In the genomic region with DNA sequence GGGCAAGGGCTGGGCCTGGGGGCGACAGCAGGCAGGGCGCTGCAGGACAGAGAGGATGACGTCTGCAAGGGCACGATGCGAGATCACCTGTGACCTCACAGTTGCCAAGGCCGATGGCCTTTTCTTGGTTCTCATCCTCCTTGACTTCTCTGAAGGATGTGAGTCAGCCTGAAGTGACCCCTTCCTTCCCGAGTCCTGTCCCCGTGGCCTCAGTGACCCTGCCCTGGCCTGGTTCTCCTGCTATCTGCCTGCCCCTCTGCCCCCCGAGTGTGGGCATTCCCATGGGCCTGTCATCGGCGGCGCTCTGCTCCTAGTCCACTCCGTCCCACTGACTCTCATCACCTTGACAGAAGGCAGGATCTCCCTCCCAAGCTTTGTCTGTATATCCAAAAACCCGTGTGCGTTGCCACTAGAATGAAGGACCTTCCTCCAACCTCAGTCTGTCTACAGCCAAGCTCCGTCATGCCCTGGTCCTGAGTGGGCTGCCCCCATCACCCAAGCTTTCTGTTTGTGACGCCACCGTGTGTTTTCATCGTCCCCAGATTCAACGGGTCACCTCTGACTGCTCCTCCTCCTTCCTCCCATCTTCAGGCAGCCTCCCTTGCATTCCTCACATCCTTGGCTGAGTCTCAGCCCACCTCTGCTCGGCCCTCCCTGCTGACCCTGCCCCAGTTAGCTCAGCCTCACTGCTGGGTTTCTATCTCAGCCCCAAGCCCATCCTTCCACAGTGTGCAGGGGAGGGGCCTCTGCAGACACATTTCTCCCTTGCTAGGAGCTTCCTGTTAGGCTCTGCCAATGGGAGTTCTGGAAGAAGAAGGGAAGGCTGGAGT, we compare ENCODE assay signal across 23 cellular contexts. TPM values are rescaled to one million over a fixed set of nuclear protein-coding genes. Genes with fewer than 3 reads are reported as not detected.
DNase-seq lines count a peak whose midpoint lies in the region; ATAC-seq and TF ChIP-seq lines count a peak whose summit lies in the region.
"Had no signal": no experiment of that assay in that cellular context is flagged by ENCODE, and none has a peak within 500 bp of the region (broad histone marks: within the 10 kb centered on the region; RNA-seq: fewer than 3 reads in every experiment).

No MANE protein-coding gene starts in this region.

- peak overlapping the region; percentile 32; the same call in 1 of the 2 replicates for H3K4me3 ChIP-seq in BLaER1
- no peak overlapping the region for H3K4me3 ChIP-seq in fibroblast of pulmonary artery (replicated peaks; ENCODE audit: low read depth, low read length)
- H3K4me3 ChIP-seq in neural progenitor cell: no peak overlapping the region
- H3K4me3 ChIP-seq: left ventricle myocardium inferior, pancreas had no signal

- TF ChIP-seq CTCF in H9 (conservative IDR thresholded peaks at IDR 0.05): no peak
- TF ChIP-seq CTCF in fibroblast of pulmonary artery (IDR thresholded peaks at IDR 0.05; ENCODE audit: low read length, missing control alignments): no peak
- no peak for TF ChIP-seq CTCF in neural progenitor cell (IDR thresholded peaks at IDR 0.05)
- TF ChIP-seq CTCF in GM20000 (IDR thresholded peaks at IDR 0.05; ENCODE audit: extremely low read depth, missing control alignments): no peak

- H2BK120ac ChIP-seq in H9 (ENCODE audit: low read depth, low read length, poor library complexity, severe bottlenecking): no peak overlapping the region

- H4K5ac ChIP-seq in H9 (ENCODE audit: insufficient read length, low read depth, low read length): no peak overlapping the region

- no peaks in the 10 kb centered on the region for H3K79me2 ChIP-seq in H9 (ENCODE audit: insufficient read depth, low read length)
- no peaks in the 10 kb centered on the region for H3K79me2 ChIP-seq in neural progenitor cell (ENCODE audit: low read depth)

- peak overlapping the region; percentile 45; the same call in 1 of the 2 replicates for H3K9ac ChIP-seq in BLaER1
- H3K9ac ChIP-seq in H9 (ENCODE audit: extremely low read depth, insufficient read length, low read length): no peak overlapping the region
- H3K9ac ChIP-seq in neural progenitor cell: no peak overlapping the region

- no peak overlapping the region for H4K91ac ChIP-seq in H9 (ENCODE audit: insufficient read length, low read depth, low read length)

- no peak overlapping the region for H3K56ac ChIP-seq in H9 (ENCODE audit: insufficient read length, low read depth, low read length)

- H3K4me2 ChIP-seq in BLaER1 (peak overlapping the region; percentile 94), H9 (ENCODE audit: insufficient read depth, insufficient read length, low read length) (no peak overlapping the region), neural progenitor cell (no peak overlapping the region)

- H3K27ac ChIP-seq in BLaER1: peak overlapping the region; percentile 67
- H3K27ac ChIP-seq in H9 (ENCODE audit: insufficient read length, low read depth, low read length): no peak overlapping the region
- no peak overlapping the region for H3K27ac ChIP-seq in neural progenitor cell
- H3K27ac ChIP-seq: left ventricle myocardium inferior, pancreas had no signal

- no peak overlapping the region for H2BK5ac ChIP-seq in H9 (ENCODE audit: insufficient read length, low read length)

- no peak overlapping the region for H3K14ac ChIP-seq in H9 (ENCODE audit: insufficient read depth, low read length)

- H3K79me1 ChIP-seq in H9 (ENCODE audit: insufficient read depth, low read depth, low read length, poor library complexity, severe bottlenecking): no peaks in the 10 kb centered on the region

- DNase-seq in H9: peak; percentile 66
- peak; percentile 13 for DNase-seq in fibroblast of pulmonary artery (ENCODE audit: low read depth)
- DNase-seq in neural progenitor cell (ENCODE audit: low spot score): peak; percentile 54
- DNase-seq in naive thymus-derived CD8-positive, alpha-beta T cell: no peak
- no peak for DNase-seq in GM20000 (ENCODE audit: low spot score)
- no peak for DNase-seq in GOT3 (lab: John Stamatoyannopoulos, UW)
- DNase-seq: CD8-positive, alpha-beta memory T cell; DND-41; left ventricle myocardium inferior; NCI-H1092 treated with DMSO at 0.1 percent for 48 hours; NCI-H2081 treated with DMSO at 0.1 percent for 48 hours; NCI-H510A; pancreas; stimulated activated CD4-positive, alpha-beta T cell treated with anti-CD3 and anti-CD28 coated beads, Interleukin-1b, Interleukin-23, amount 100 ng/mL, for 48 hours; stimulated activated naive CD4-positive, alpha-beta T cell had no signal

- H3K4me1 ChIP-seq in BLaER1 (peaks cover 92% of the 10 kb centered on the region), H9 (ENCODE audit: insufficient read depth, low read length) (no peaks in the 10 kb centered on the region), neural progenitor cell (peaks cover 6% of the 10 kb centered on the region)

- WGBS in H9 (ENCODE audit: extremely low coverage, insufficient read length, low lambda C conversion rate): no CpG with 5 or more reads among the region's 21 CpGs

- no peak overlapping the region for H3K23ac ChIP-seq in H9 (ENCODE audit: insufficient read length, low read depth, low read length)

- H3K27me3 Mint-ChIP-seq in H9 (ENCODE audit: low read depth) (no peaks in the 10 kb centered on the region), neural progenitor cell (ENCODE audit: insufficient read depth, low read depth) (peaks cover 4% of the 10 kb centered on the region)
- H3K27me3 Mint-ChIP-seq in naive thymus-derived CD8-positive, alpha-beta T cell: no peaks in the 10 kb centered on the region
- H3K27me3 Mint-ChIP-seq: activated naive CD8-positive, alpha-beta T cell had no signal

- H3K27ac Mint-ChIP-seq in H9: peak overlapping the region in 2 of 3 experiments; percentile 22 to 94; a peak in 3 of 7 replicates
- no peak overlapping the region for H3K27ac Mint-ChIP-seq in neural progenitor cell
- peak overlapping the region in 1 of 10 donors; percentile 50 for H3K27ac Mint-ChIP-seq in naive thymus-derived CD8-positive, alpha-beta T cell
- H3K27ac Mint-ChIP-seq: activated naive CD8-positive, alpha-beta T cell; activated T-helper 1 cell treated with anti-CD3 and anti-CD28 coated beads, Interleukin-12 subunit alpha, Interleukin-12 subunit beta, Interleukin-2, Interleukin-4 antibody, amounts not matched to agents 30 ng/mL and 10 ng/mL and 1 ng/mL, durations not matched to agents 14 hours and 24 hours and 36 hours; CD8-positive, alpha-beta memory T cell had no signal

- H3K4me1 Mint-ChIP-seq in H9: peaks cover 18 to 19% of the 10 kb centered on the region in 2 experiments
- H3K4me1 Mint-ChIP-seq in neural progenitor cell: peaks cover 22% of the 10 kb centered on the region
- peaks cover 7 to 26% (median 13%) of the 10 kb centered on the region in 4 donors for H3K4me1 Mint-ChIP-seq in naive thymus-derived CD8-positive, alpha-beta T cell

- H3K23me2 ChIP-seq in H9 (ENCODE audit: insufficient read length, low read depth, low read length, poor library complexity, severe bottlenecking): peaks cover 1% of the 10 kb centered on the region

- H3K4ac ChIP-seq in H9 (ENCODE audit: low read depth, low read length): no peak overlapping the region

- POLR2A ChIA-PET in naive thymus-derived CD8-positive, alpha-beta T cell (lab: Charles Lee): no interaction called here

- H3F3A ChIP-seq in neural progenitor cell (ENCODE audit: low read depth): peaks cover 3% of the 10 kb centered on the region

- no peak overlapping the region for H4K8ac ChIP-seq in H9 (replicated peaks; ENCODE audit: insufficient read length, low read depth, low read length)

- ATAC-seq in naive thymus-derived CD8-positive, alpha-beta T cell: no peak
- no peak for ATAC-seq in HG03039 (IDR thresholded peaks at IDR 0.05; ENCODE audit: unreplicated experiment)
- ATAC-seq: pancreas, SK-N-SH treated with all-trans-retinoic acid at 6 μM for 48 hours had no signal

- no peak overlapping the region for H2AK5ac ChIP-seq in H9 (ENCODE audit: insufficient read length, low read length)

- no peak overlapping the region for H2BK20ac ChIP-seq in H9 (ENCODE audit: low read depth, low read length, poor library complexity, severe bottlenecking)

- no peaks in the 10 kb centered on the region for H3K9me3 ChIP-seq in BLaER1
- H3K9me3 ChIP-seq in H9 (ENCODE audit: control insufficient read depth, low read depth, low read length): no peaks in the 10 kb centered on the region
- no peaks in the 10 kb centered on the region for H3K9me3 ChIP-seq in neural progenitor cell (ENCODE audit: low read depth)
- H3K9me3 ChIP-seq: left ventricle myocardium inferior, pancreas had no signal

- H3K36me3 ChIP-seq in BLaER1 (peaks cover 8% of the 10 kb centered on the region; the same call in 1 of the 2 replicates), neural progenitor cell (no peaks in the 10 kb centered on the region)

- H3T11ph ChIP-seq in H9 (ENCODE audit: low read length): no peak overlapping the region

- H4K20me1 ChIP-seq in BLaER1 (0 out of 2 replicates have a peak, but pooled peaks cover 9% of the 10 kb centered on the region), H9 (ENCODE audit: control insufficient read depth, insufficient read depth, insufficient read length) (no peaks in the 10 kb centered on the region), neural progenitor cell (ENCODE audit: low read depth) (peaks cover 3% of the 10 kb centered on the region)

- H3K4me3 Mint-ChIP-seq in H9: no peak overlapping the region
- H3K4me3 Mint-ChIP-seq in neural progenitor cell: no peak overlapping the region
- H3K4me3 Mint-ChIP-seq in naive thymus-derived CD8-positive, alpha-beta T cell: no peak overlapping the region
- H3K4me3 Mint-ChIP-seq: activated naive CD8-positive, alpha-beta T cell; activated T-helper 1 cell treated with anti-CD3 and anti-CD28 coated beads, Interleukin-12 subunit alpha, Interleukin-12 subunit beta, Interleukin-2, Interleukin-4 antibody, amounts not matched to agents 30 ng/mL and 10 ng/mL and 1 ng/mL, durations not matched to agents 14 hours and 24 hours and 36 hours had no signal

- no peak overlapping the region for H3K18ac ChIP-seq in H9 (ENCODE audit: insufficient read length, low read depth, low read length)

- H3K27me3 ChIP-seq in BLaER1 (no peaks in the 10 kb centered on the region), H9 (ENCODE audit: insufficient read depth, low read length) (no peaks in the 10 kb centered on the region), neural progenitor cell (no peaks in the 10 kb centered on the region)
- H3K27me3 ChIP-seq: pancreas had no signal

- no peak overlapping the region for H2BK12ac ChIP-seq in H9 (ENCODE audit: insufficient read length, low read depth, low read length)

- H3K9me3 Mint-ChIP-seq in H9 (no peaks in the 10 kb centered on the region), neural progenitor cell (no peaks in the 10 kb centered on the region)
- no peaks in the 10 kb centered on the region for H3K9me3 Mint-ChIP-seq in naive thymus-derived CD8-positive, alpha-beta T cell
- H3K9me3 Mint-ChIP-seq: activated T-helper 1 cell treated with anti-CD3 and anti-CD28 coated beads, Interleukin-12 subunit alpha, Interleukin-12 subunit beta, Interleukin-2, Interleukin-4 antibody, amounts not matched to agents 30 ng/mL and 10 ng/mL and 1 ng/mL, durations not matched to agents 14 hours and 24 hours and 36 hours; CD8-positive, alpha-beta memory T cell had no signal

- H2AFZ ChIP-seq in H9 (ENCODE audit: low read length) (no peak overlapping the region), neural progenitor cell (replicated peaks) (no peak overlapping the region)

- H3K36me3 Mint-ChIP-seq in H9 (ENCODE audit: insufficient read depth in 1 of 3, low read depth in 3 of 3) (peaks cover 4 to 26% (median 21%) of the 10 kb centered on the region in 3 experiments; a peak in 6 of 7 replicates), neural progenitor cell (peaks cover 8% of the 10 kb centered on the region)
- peaks cover 0 to 21% (median 4%) of the 10 kb centered on the region in 3 donors for H3K36me3 Mint-ChIP-seq in naive thymus-derived CD8-positive, alpha-beta T cell

- no peak overlapping the region for H2BK15ac ChIP-seq in H9 (ENCODE audit: low read depth, low read length)

RNA-seq across cellular contexts. Expression of gene IFT27, which starts 5.6 kb away (rescaled TPM):
- total RNA-seq in H9 (2021) (40.7 and 43.4 TPM in 2 replicates), neural progenitor cell (ENCODE audit: low replicate concordance) (31.7 and 37.1 TPM in 2 replicates)
- 10 to 100 TPM; 29.0 to 30.3 TPM for total RNA-seq in naive thymus-derived CD8-positive, alpha-beta T cell
- 1 to 10 TPM; 8.1 to 10.0 (median 9.1) TPM for polyA plus RNA-seq in naive thymus-derived CD8-positive, alpha-beta T cell

RNA-seq across cellular contexts. Expression of gene PVALB, which starts 46.5 kb away (rescaled TPM):
- total RNA-seq in H9 (2021) (2.7 and 3.0 TPM in 2 replicates), neural progenitor cell (ENCODE audit: low replicate concordance) (not detected in 2 replicates)
- not detected for total RNA-seq in naive thymus-derived CD8-positive, alpha-beta T cell
- polyA plus RNA-seq in naive thymus-derived CD8-positive, alpha-beta T cell: not detected
- total RNA-seq: activated T-helper 1 cell treated with anti-CD3 and anti-CD28 coated beads, Interleukin-12 subunit alpha, Interleukin-12 subunit beta, Interleukin-2, Interleukin-4 antibody, amounts not matched to agents 30 ng/mL and 10 ng/mL and 1 ng/mL, durations not matched to agents 14 hours and 24 hours and 36 hours; astrocyte; CD8-positive, alpha-beta memory T cell; HT1080; left ventricle myocardium inferior; pancreas; RPMI7951 had no signal
- polyA plus RNA-seq: CD8-positive, alpha-beta memory T cell had no signal

Comparison
In these comparisons a context has a peak if more than half of its experiments do, and no peak if none do; other contexts are left out.
1. DNase-seq: peak in H9 (single experiment), fibroblast of pulmonary artery (single experiment) and neural progenitor cell (single experiment); none in naive thymus-derived CD8-positive, alpha-beta T cell (0 of 10), GM20000 (single experiment) and GOT3 (single experiment).